26 cellular contexts compared by ENCODE assay signal in genomic region chr2:159199236-159199635, GRCh38.
"Had no signal": no experiment of that assay in that cellular context is flagged by ENCODE, and none has a peak within 500 bp of the region (broad histone marks: within the 10 kb centered on the region; RNA-seq: fewer than 3 reads in every experiment).

No MANE protein-coding gene starts in this region.

- H3K4me3 Mint-ChIP-seq: activated naive CD4-positive, alpha-beta T cell treated with anti-CD3 and anti-CD28 coated beads for 36 hours; activated naive CD8-positive, alpha-beta T cell treated with anti-CD3 and anti-CD28 coated beads for 36 hours; activated T-helper 1 cell treated with anti-CD3 and anti-CD28 coated beads, Interleukin-12 subunit alpha, Interleukin-12 subunit beta, Interleukin-2, Interleukin-4 antibody, amounts not matched to agents 30 ng/mL and 10 ng/mL and 1 ng/mL, durations not matched to agents 14 hours and 24 hours and 36 hours; endodermal cell; naive thymus-derived CD8-positive, alpha-beta T cell; stimulated activated naive CD8-positive, alpha-beta T cell treated with anti-CD3 and anti-CD28 coated beads, Interleukin-15, Interleukin-2, amounts not matched to agents 100 ng/mL and 50 ng/mL, for 24 hours; type B pancreatic cell had no signal

- H3K27me3 Mint-ChIP-seq: activated naive CD8-positive, alpha-beta T cell treated with anti-CD3 and anti-CD28 coated beads for 36 hours; stimulated activated naive CD8-positive, alpha-beta T cell treated with anti-CD3 and anti-CD28 coated beads, Interleukin-15, Interleukin-2, amounts not matched to agents 100 ng/mL and 50 ng/mL, for 24 hours; type B pancreatic cell had no signal

- ATAC-seq: body of pancreas; esophagus mucosa; naive thymus-derived CD8-positive, alpha-beta T cell had no signal

- H3K9me3 ChIP-seq: adrenal gland, body of pancreas, right lobe of liver had no signal

- H3K27ac ChIP-seq: adrenal gland, body of pancreas, right lobe of liver, VCaP had no signal

- H3K9me3 Mint-ChIP-seq: activated naive CD4-positive, alpha-beta T cell treated with anti-CD3 and anti-CD28 coated beads for 36 hours; activated naive CD8-positive, alpha-beta T cell treated with anti-CD3 and anti-CD28 coated beads for 36 hours; activated T-helper 1 cell treated with anti-CD3 and anti-CD28 coated beads, Interleukin-12 subunit alpha, Interleukin-12 subunit beta, Interleukin-2, Interleukin-4 antibody, amounts not matched to agents 30 ng/mL and 10 ng/mL and 1 ng/mL, durations not matched to agents 14 hours and 24 hours and 36 hours; endodermal cell; naive thymus-derived CD8-positive, alpha-beta T cell; stimulated activated naive CD8-positive, alpha-beta T cell treated with anti-CD3 and anti-CD28 coated beads, Interleukin-15, Interleukin-2, amounts not matched to agents 100 ng/mL and 50 ng/mL, for 24 hours; type B pancreatic cell had no signal

- H3K4me3 ChIP-seq: adrenal gland, body of pancreas, right lobe of liver had no signal

- DNase-seq: activated CD4-positive, alpha-beta T cell treated with anti-CD3 and anti-CD28 coated beads for 4 hours; activated CD4-positive, alpha-beta T cell treated with anti-CD3 and anti-CD28 coated beads, Interleukin-2, amount 50 U/mL, for 48 hours; activated CD8-positive, alpha-beta memory T cell treated with anti-CD3 and anti-CD28 coated beads, Interleukin-2, amount 50 U/mL, for 4 hours; activated effector memory CD4-positive, alpha-beta T cell treated with anti-CD3 and anti-CD28 coated beads, Interleukin-2, amount 50 U/mL, for 16 hours; activated naive CD4-positive, alpha-beta T cell treated with anti-CD3 and anti-CD28 coated beads for 36 hours; activated naive CD8-positive, alpha-beta T cell treated with anti-CD3 and anti-CD28 coated beads for 36 hours; activated T-cell treated with anti-CD3 and anti-CD28 coated beads, Interleukin-2, amount 50 U/mL, for 1 hour; adrenal gland; aorta; body of pancreas; cortex of kidney; endodermal cell; foreskin fibroblast; islet precursor cell; midbrain; naive thymus-derived CD8-positive, alpha-beta T cell; posterior cingulate gyrus; right lobe of liver; stimulated activated CD4-positive, alpha-beta T cell treated with anti-CD3 and anti-CD28 coated beads, Interleukin-12 subunit alpha, Interleukin-12 subunit beta, amount 100 ng/mL, for 4 hours; stimulated activated CD4-positive, alpha-beta T cell treated with anti-CD3 and anti-CD28 coated beads, Interleukin-4, amount 100 ng/mL, for 1 hour; T-helper 9 cell had no signal

- H3K36me3 Mint-ChIP-seq: activated naive CD8-positive, alpha-beta T cell treated with anti-CD3 and anti-CD28 coated beads for 36 hours; naive thymus-derived CD8-positive, alpha-beta T cell had no signal

- H3K27me3 ChIP-seq: adrenal gland, body of pancreas, right lobe of liver had no signal

- H3K27ac Mint-ChIP-seq: activated naive CD4-positive, alpha-beta T cell treated with anti-CD3 and anti-CD28 coated beads for 36 hours; activated naive CD8-positive, alpha-beta T cell treated with anti-CD3 and anti-CD28 coated beads for 36 hours; activated T-helper 1 cell treated with anti-CD3 and anti-CD28 coated beads, Interleukin-12 subunit alpha, Interleukin-12 subunit beta, Interleukin-2, Interleukin-4 antibody, amounts not matched to agents 30 ng/mL and 10 ng/mL and 1 ng/mL, durations not matched to agents 14 hours and 24 hours and 36 hours; endodermal cell; stimulated activated naive CD8-positive, alpha-beta T cell treated with anti-CD3 and anti-CD28 coated beads, Interleukin-15, Interleukin-2, amounts not matched to agents 100 ng/mL and 50 ng/mL, for 24 hours had no signal

- H3K4me1 ChIP-seq: right lobe of liver had no signal
